In the genomic region with DNA sequence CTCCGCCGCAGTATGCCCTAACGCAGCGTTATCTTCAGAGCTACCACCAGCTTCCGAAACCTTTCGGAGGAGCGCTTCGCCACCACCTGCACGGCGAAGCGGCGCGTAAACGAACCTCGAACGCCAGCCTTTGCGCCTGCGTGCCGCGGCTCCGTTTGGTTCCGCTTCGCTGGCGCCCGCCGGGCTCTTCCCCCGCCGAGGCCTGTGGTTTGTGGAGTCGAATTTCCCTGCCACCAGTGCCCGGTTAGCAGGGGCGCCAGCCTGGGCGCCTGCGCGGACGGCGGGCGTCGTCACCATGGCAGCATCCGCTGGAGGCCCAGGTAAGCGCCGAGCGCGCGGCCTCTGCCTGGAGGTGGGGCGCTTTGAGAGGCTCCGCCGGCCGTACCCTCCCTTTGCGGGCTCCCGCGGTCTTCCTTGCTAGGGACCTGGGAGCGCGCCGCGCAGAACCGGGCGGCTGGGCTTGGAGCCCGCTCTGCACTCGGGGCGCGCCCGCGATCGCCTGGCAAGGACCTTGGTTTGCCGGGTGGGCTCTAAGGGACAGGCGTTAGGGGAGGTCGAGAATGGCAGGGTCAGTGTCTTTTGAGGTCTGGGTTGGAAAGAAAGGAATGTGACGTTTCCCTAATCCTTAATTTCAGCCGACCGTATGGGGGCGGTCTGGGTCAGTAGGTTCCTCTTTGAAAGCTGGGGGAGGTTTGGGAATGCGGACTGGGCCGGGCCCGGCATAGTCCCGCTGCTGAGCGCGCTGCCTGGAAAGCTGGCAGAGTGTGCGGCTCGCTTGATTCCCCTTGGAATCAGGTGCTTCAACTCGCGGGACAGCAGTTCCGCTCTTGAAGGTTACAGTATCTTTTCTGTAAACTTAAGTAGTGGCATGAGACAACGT, we compare ENCODE assay signal across 1 cellular context.
TF ChIP-seq lines count a peak whose summit lies in the region.

A gene with protein sequence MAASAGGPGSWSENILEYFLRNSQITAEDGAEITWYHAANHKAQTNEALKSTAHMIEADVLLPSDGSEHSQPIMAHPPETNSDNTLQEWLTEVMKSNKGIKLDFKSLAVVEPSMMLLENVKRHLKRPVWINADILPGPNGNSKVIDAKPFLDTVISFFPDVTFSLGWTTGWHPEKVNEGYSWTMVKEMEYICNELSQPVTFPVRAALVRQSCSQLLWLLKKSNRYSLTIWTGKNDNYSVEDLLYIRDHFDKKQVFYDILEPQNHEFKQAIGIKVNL (plus strand): TSS at position 272 of the 880 bp plus-strand sequence. CDS start 24 bp downstream, at position 296.

TF ChIP-seq in HCT116, 20 proteins besides CTCF, POLR2A, EP300 and RAD21 (continued from another document):
- TF ChIP-seq, protein P1, sequence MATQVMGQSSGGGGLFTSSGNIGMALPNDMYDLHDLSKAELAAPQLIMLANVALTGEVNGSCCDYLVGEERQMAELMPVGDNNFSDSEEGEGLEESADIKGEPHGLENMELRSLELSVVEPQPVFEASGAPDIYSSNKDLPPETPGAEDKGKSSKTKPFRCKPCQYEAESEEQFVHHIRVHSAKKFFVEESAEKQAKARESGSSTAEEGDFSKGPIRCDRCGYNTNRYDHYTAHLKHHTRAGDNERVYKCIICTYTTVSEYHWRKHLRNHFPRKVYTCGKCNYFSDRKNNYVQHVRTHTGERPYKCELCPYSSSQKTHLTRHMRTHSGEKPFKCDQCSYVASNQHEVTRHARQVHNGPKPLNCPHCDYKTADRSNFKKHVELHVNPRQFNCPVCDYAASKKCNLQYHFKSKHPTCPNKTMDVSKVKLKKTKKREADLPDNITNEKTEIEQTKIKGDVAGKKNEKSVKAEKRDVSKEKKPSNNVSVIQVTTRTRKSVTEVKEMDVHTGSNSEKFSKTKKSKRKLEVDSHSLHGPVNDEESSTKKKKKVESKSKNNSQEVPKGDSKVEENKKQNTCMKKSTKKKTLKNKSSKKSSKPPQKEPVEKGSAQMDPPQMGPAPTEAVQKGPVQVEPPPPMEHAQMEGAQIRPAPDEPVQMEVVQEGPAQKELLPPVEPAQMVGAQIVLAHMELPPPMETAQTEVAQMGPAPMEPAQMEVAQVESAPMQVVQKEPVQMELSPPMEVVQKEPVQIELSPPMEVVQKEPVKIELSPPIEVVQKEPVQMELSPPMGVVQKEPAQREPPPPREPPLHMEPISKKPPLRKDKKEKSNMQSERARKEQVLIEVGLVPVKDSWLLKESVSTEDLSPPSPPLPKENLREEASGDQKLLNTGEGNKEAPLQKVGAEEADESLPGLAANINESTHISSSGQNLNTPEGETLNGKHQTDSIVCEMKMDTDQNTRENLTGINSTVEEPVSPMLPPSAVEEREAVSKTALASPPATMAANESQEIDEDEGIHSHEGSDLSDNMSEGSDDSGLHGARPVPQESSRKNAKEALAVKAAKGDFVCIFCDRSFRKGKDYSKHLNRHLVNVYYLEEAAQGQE (IDR thresholded peaks at IDR 0.05; ENCODE audit: low read depth), result no peak
- TF ChIP-seq SP1 (IDR thresholded peaks at IDR 0.05; ENCODE audit: low read depth) (peak; percentile 12; the same call in 1 of the 2 replicates), EZH2 (IDR thresholded peaks at IDR 0.05) (no peak), ZFX (IDR thresholded peaks at IDR 0.05) (peak; percentile 60)
